In genomic region chr13:45827318-45827717, GRCh38 we compare ENCODE assay signal across 21 cellular contexts. TPM values are rescaled to one million over a fixed set of nuclear protein-coding genes. Genes with fewer than 3 reads are reported as not detected.
DNase-seq lines count a peak whose midpoint lies in the region; ATAC-seq, FAIRE-seq and TF ChIP-seq lines count a peak whose summit lies in the region.
"Had no signal": no experiment of that assay in that cellular context is flagged by ENCODE, and none has a peak within 500 bp of the region (broad histone marks: within the 10 kb centered on the region; RNA-seq: fewer than 3 reads in every experiment).

No MANE protein-coding gene starts in this region.

- H3K4me2 ChIP-seq in BLaER1 treated with 17β-estradiol and CSF1 and Interleukin-3, amounts not matched to agents 10 nM and 100 nM = peak overlapping the region; percentile 69 to 88 (median 79)
- H3K4me2 ChIP-seq in KMS-11 (peak overlapping the region; percentile 87), H1 (ENCODE audit: insufficient read depth in 1 of 2, low read depth in 2 of 2, low read length in 2 of 2) (no peak overlapping the region), neural progenitor cell (no peak overlapping the region)

- H3K4ac ChIP-seq in H1 (replicated peaks; ENCODE audit: insufficient read length, low read depth, low read length) = no peak overlapping the region

- no peak overlapping the region for H3K56ac ChIP-seq in H1 (replicated peaks; ENCODE audit: insufficient read length, low read depth, low read length)

- intact Hi-C loops in CD8-positive, alpha-beta T cell (cut with DNase I, micrococcal nuclease) = no loop called here

- H3F3A ChIP-seq in neural progenitor cell (ENCODE audit: low read depth) = no peaks in the 10 kb centered on the region

- H3K23ac ChIP-seq in H1 (ENCODE audit: insufficient read length) = no peak overlapping the region

- no peak for FAIRE-seq in H1 (lab: Jason Lieb, UNC)
- FAIRE-seq: GM12892, H54, RCC 7860 had no signal

- no peak overlapping the region for H2AK5ac ChIP-seq in H1 (ENCODE audit: low read depth, low read length)

- no peak overlapping the region for H2BK12ac ChIP-seq in H1 (ENCODE audit: low read depth, low read length)

- no peak overlapping the region for H4K91ac ChIP-seq in H1 (replicated peaks; ENCODE audit: insufficient read length, low read length)

- no peak overlapping the region for H3K14ac ChIP-seq in H1 (ENCODE audit: insufficient read length)

- peaks cover 59 to 80% (median 65%) of the 10 kb centered on the region in 10 experiments for H3K4me1 ChIP-seq in BLaER1 treated with 17β-estradiol and CSF1 and Interleukin-3, amounts not matched to agents 10 nM and 100 nM
- H3K4me1 ChIP-seq in KMS-11 (ENCODE audit: low read depth, poor library complexity, severe bottlenecking) (peaks cover 76% of the 10 kb centered on the region), H1 (replicated peaks in 1 of 4; ENCODE audit: control insufficient read depth in 3 of 4, insufficient read depth in 4 of 4, low read length in 3 of 4) (peaks cover 0 to 15% (median 8%) of the 10 kb centered on the region in 4 experiments; a peak in 4 of 7 replicates), neural progenitor cell (no peaks in the 10 kb centered on the region)
- H3K4me1 ChIP-seq in CD8-positive, alpha-beta T cell (ENCODE audit: insufficient read depth, low read length) = no peaks in the 10 kb centered on the region

- 0 out of 2 replicates have a peak overlapping the region, but pooled peaks have one; percentile 55 for H2BK20ac ChIP-seq in H1 (ENCODE audit: low read length)

- peak overlapping the region in 6 of 11 experiments; percentile 6 to 53 (median 22); a peak in 4 of 22 replicates for H3K9ac ChIP-seq in BLaER1 treated with 17β-estradiol and CSF1 and Interleukin-3, amounts not matched to agents 10 nM and 100 nM
- H3K9ac ChIP-seq in KMS-11 (peak overlapping the region; percentile 29; the same call in 1 of the 2 replicates), H1 (replicated peaks in 1 of 4; ENCODE audit: extremely low read depth in 1 of 4, low read depth in 3 of 4, low read length in 3 of 4) (no peak overlapping the region), neural progenitor cell (no peak overlapping the region)

- H3K27me3 Mint-ChIP-seq in neural progenitor cell (ENCODE audit: insufficient read depth, low read depth) = no peaks in the 10 kb centered on the region
- no peaks in the 10 kb centered on the region for H3K27me3 Mint-ChIP-seq in CD8-positive, alpha-beta T cell (ENCODE audit: low read depth)

- no peak for TF ChIP-seq EP300 in H1 (IDR thresholded peaks at IDR 0.05; ENCODE audit: borderline replicate concordance in 1 of 2, low read depth in 2 of 2, low read length in 2 of 2)

- CTCF ChIA-PET in H1 (lab: Charles Lee; ENCODE audit: partially characterized antibody) = interaction anchor here (0.6 to 1.9 kb wide), 3 partner anchors 9 to 1410 kb away, joined by 3 to 6 read pairs (median 3); no protein-coding TSS in a partner anchor
- CTCF ChIA-PET in CD8-positive, alpha-beta T cell (lab: Charles Lee) = no interaction called here

- ATAC-seq in HG03442 (IDR thresholded peaks at IDR 0.05; ENCODE audit: unreplicated experiment) = no peak
- no peak for ATAC-seq in CD8-positive, alpha-beta T cell

- H3K9me3 ChIP-seq in BLaER1 treated with 17β-estradiol and CSF1 and Interleukin-3, amounts not matched to agents 10 nM and 100 nM (replicated peaks in 1 of 11) = no peaks in the 10 kb centered on the region
- no peaks in the 10 kb centered on the region for H3K9me3 ChIP-seq in H1 (ENCODE audit: insufficient read depth in 2 of 2, low read depth in 1 of 2, low read length in 1 of 2)
- H3K9me3 ChIP-seq in neural progenitor cell (ENCODE audit: low read depth) = no peaks in the 10 kb centered on the region
- no peaks in the 10 kb centered on the region for H3K9me3 ChIP-seq in CD8-positive, alpha-beta T cell (ENCODE audit: low read length)

- no peak overlapping the region for H2BK15ac ChIP-seq in H1 (ENCODE audit: low read length)

- TF ChIP-seq POLR2A in H1 (IDR thresholded peaks at IDR 0.05; ENCODE audit: control extremely low read depth in 1 of 2, low read depth in 2 of 2, low read length in 2 of 2) = no peak

- DNase-seq in H1 (ENCODE audit: low read depth in 1 of 2, low spot score in 2 of 2) (peak in 1 of 2 experiments; percentile 14), neural progenitor cell (ENCODE audit: low spot score) (no peak), iPS-NIHi11 (ENCODE audit: low spot score) (no peak)
- no peak for DNase-seq in CD8-positive, alpha-beta T cell
- DNase-seq: C1 segment of cervical spinal cord; Calu3; CD8-positive, alpha-beta memory T cell; DMS153; NCI-H1092; NCI-H1436; NCI-H2107; NCI-H446 treated with DMSO at 0.1 percent for 48 hours; NCI-H526 treated with DMSO at 0.1 percent for 48 hours; SHP77 had no signal

- no peaks in the 10 kb centered on the region for H3K36me3 ChIP-seq in BLaER1 treated with 17β-estradiol and CSF1 and Interleukin-3, amounts not matched to agents 10 nM and 100 nM
- no peaks in the 10 kb centered on the region for H3K36me3 ChIP-seq in KMS-11 (ENCODE audit: insufficient read depth)
- no peaks in the 10 kb centered on the region for H3K36me3 ChIP-seq in H1 (ENCODE audit: control insufficient read depth in 2 of 4, insufficient read depth in 4 of 4, low read length in 3 of 4)
- no peaks in the 10 kb centered on the region for H3K36me3 ChIP-seq in neural progenitor cell
- no peaks in the 10 kb centered on the region for H3K36me3 ChIP-seq in CD8-positive, alpha-beta T cell (ENCODE audit: insufficient read depth, low read length)

- no peaks in the 10 kb centered on the region for H3K9me3 Mint-ChIP-seq in neural progenitor cell
- no peaks in the 10 kb centered on the region for H3K9me3 Mint-ChIP-seq in CD8-positive, alpha-beta T cell
- H3K9me3 Mint-ChIP-seq: CD8-positive, alpha-beta memory T cell had no signal

- TF ChIP-seq CTCF in KMS-11 (conservative IDR thresholded peaks at IDR 0.05; ENCODE audit: low read depth, low read length) = no peak
- TF ChIP-seq CTCF in H1 (IDR thresholded peaks at IDR 0.05; ENCODE audit: control extremely low read depth in 1 of 3, insufficient read depth in 1 of 3, low read depth in 1 of 3, low read length in 3 of 3) = no peak
- no peak for TF ChIP-seq CTCF in neural progenitor cell (IDR thresholded peaks at IDR 0.05)
- TF ChIP-seq CTCF in CD8-positive, alpha-beta T cell (IDR thresholded peaks at IDR 0.05) = no peak

- H4K8ac ChIP-seq in H1 (ENCODE audit: extremely low read depth, insufficient read depth, low read length) = no peak overlapping the region

- H3K79me2 ChIP-seq in KMS-11 (ENCODE audit: insufficient read depth, low read depth) (no peaks in the 10 kb centered on the region), H1 (ENCODE audit: control insufficient read depth in 1 of 2, insufficient read depth in 2 of 2, low read length in 2 of 2) (no peaks in the 10 kb centered on the region; a peak in 1 of 4 replicates), neural progenitor cell (ENCODE audit: low read depth) (no peaks in the 10 kb centered on the region)

- no peak overlapping the region for H3K4me3 ChIP-seq in BLaER1 treated with 17β-estradiol and CSF1 and Interleukin-3, amounts not matched to agents 10 nM and 100 nM
- no peak overlapping the region for H3K4me3 ChIP-seq in KMS-11 (IDR thresholded peaks at IDR 0.05; ENCODE audit: insufficient read depth, low read depth, low read length)
- H3K4me3 ChIP-seq in H1 (ENCODE audit: extremely low read depth in 1 of 4, insufficient read depth in 2 of 4, low read depth in 3 of 4, low read length in 4 of 4) = no peak overlapping the region
- no peak overlapping the region for H3K4me3 ChIP-seq in neural progenitor cell
- H3K4me3 ChIP-seq in CD8-positive, alpha-beta T cell (ENCODE audit: low read depth, low read length) = no peak overlapping the region

- no peaks in the 10 kb centered on the region for H3K36me3 Mint-ChIP-seq in neural progenitor cell
- no peaks in the 10 kb centered on the region for H3K36me3 Mint-ChIP-seq in CD8-positive, alpha-beta T cell
- H3K36me3 Mint-ChIP-seq: CD8-positive, alpha-beta memory T cell had no signal

- H3K27me3 ChIP-seq in BLaER1 treated with 17β-estradiol and CSF1 and Interleukin-3, amounts not matched to agents 10 nM and 100 nM = no peaks in the 10 kb centered on the region
- H3K27me3 ChIP-seq in KMS-11 (ENCODE audit: insufficient read depth, low read depth) (no peaks in the 10 kb centered on the region), H1 (replicated peaks in 1 of 4; ENCODE audit: control insufficient read depth in 3 of 4, extremely low read depth in 1 of 4, insufficient read depth in 3 of 4, low read length in 3 of 4) (no peaks in the 10 kb centered on the region), neural progenitor cell (no peaks in the 10 kb centered on the region)
- H3K27me3 ChIP-seq in CD8-positive, alpha-beta T cell (ENCODE audit: insufficient read depth, low read length) = no peaks in the 10 kb centered on the region

- H3K4me3 Mint-ChIP-seq in neural progenitor cell = no peak overlapping the region
- no peak overlapping the region for H3K4me3 Mint-ChIP-seq in CD8-positive, alpha-beta T cell
- H3K4me3 Mint-ChIP-seq: CD8-positive, alpha-beta memory T cell had no signal

- H3K27ac Mint-ChIP-seq in neural progenitor cell = no peak overlapping the region
- no peak overlapping the region for H3K27ac Mint-ChIP-seq in CD8-positive, alpha-beta T cell

- H3K4me1 Mint-ChIP-seq in neural progenitor cell = peaks cover 38% of the 10 kb centered on the region
- peaks cover 2% of the 10 kb centered on the region for H3K4me1 Mint-ChIP-seq in CD8-positive, alpha-beta T cell (ENCODE audit: low read depth)

- no peaks in the 10 kb centered on the region for H4K20me1 ChIP-seq in BLaER1 treated with 17β-estradiol and CSF1 and Interleukin-3, amounts not matched to agents 10 nM and 100 nM
- no peaks in the 10 kb centered on the region for H4K20me1 ChIP-seq in KMS-11 (ENCODE audit: insufficient read depth)
- H4K20me1 ChIP-seq in H1 (replicated peaks in 1 of 2; ENCODE audit: control insufficient read depth in 1 of 2, insufficient read depth in 2 of 2, low read length in 2 of 2) = no peaks in the 10 kb centered on the region
- no peaks in the 10 kb centered on the region for H4K20me1 ChIP-seq in neural progenitor cell (ENCODE audit: low read depth)

- peak overlapping the region in 9 of 11 experiments; percentile 19 to 75 (median 55); a peak in 17 of 22 replicates for H3K27ac ChIP-seq in BLaER1 treated with 17β-estradiol and CSF1 and Interleukin-3, amounts not matched to agents 10 nM and 100 nM
- H3K27ac ChIP-seq in KMS-11 (peak overlapping the region; percentile 80), H1 (ENCODE audit: low read depth, low read length) (no peak overlapping the region), neural progenitor cell (no peak overlapping the region)
- no peak overlapping the region for H3K27ac ChIP-seq in CD8-positive, alpha-beta T cell (ENCODE audit: low read depth, low read length)

- H2BK5ac ChIP-seq in H1 (ENCODE audit: low read depth, low read length) = no peak overlapping the region

- no peak overlapping the region for H3K18ac ChIP-seq in H1 (ENCODE audit: extremely low read depth, low read length)

- no peak overlapping the region for H2BK120ac ChIP-seq in H1 (replicated peaks; ENCODE audit: low read depth, low read length)

- H3K79me1 ChIP-seq in H1 (ENCODE audit: low read depth, low read length) = no peaks in the 10 kb centered on the region

- peak overlapping the region; percentile 51; the same call in 1 of the 2 replicates for H2AFZ ChIP-seq in KMS-11 (ENCODE audit: low read depth)
- no peak overlapping the region for H2AFZ ChIP-seq in H1 (ENCODE audit: low read length)
- H2AFZ ChIP-seq in neural progenitor cell (replicated peaks) = peak overlapping the region; percentile 26

- POLR2A ChIA-PET in H1 (lab: Charles Lee; ENCODE audit: partially characterized antibody) = no interaction called here
- POLR2A ChIA-PET in CD8-positive, alpha-beta T cell (lab: Charles Lee) = no interaction called here

- TF ChIP-seq RAD21 in H1 (IDR thresholded peaks at IDR 0.05 in 1 of 2, conservative IDR thresholded peaks at IDR 0.05 in 1 of 2; ENCODE audit: low read depth in 2 of 2, low read length in 2 of 2) = no peak

- no peaks in the 10 kb centered on the region; the same call in 1 of the 2 replicates for H3K23me2 ChIP-seq in H1 (ENCODE audit: low read depth, low read length)

- no peak overlapping the region for H4K5ac ChIP-seq in H1 (ENCODE audit: insufficient read length, low read depth, low read length)

RNA-seq across cellular contexts. Expression of gene SIAH3, which starts 24.2 kb away (rescaled TPM):
- total RNA-seq in H1 (2021; fragmentation: NEBNext Ultra II Directional; extraction: Animal tissue kit (Norgen Biotek cat#: 25700)) = 0.08 and 0.15 TPM in 2 replicates
- 0.11 and 0.17 TPM in 2 replicates for polyA plus RNA-seq in H1 (2011; rRNA removed)
- polyA plus RNA-seq in H1 (2011; cell fraction: cytosol; rRNA removed) = 0.09 TPM
- 0.10 TPM for polyA plus RNA-seq in H1 (2011; cell fraction: nucleus; rRNA removed)
- polyA plus RNA-seq in H1 (2012, experiment 1 of 2) = 0.07 to 0.17 TPM (median 0.09 TPM) in 4 replicates
- polyA plus RNA-seq in H1 (2012, experiment 2 of 2) = 0.04 TPM
- 0.12 TPM for polyA plus RNA-seq in H1 (2013, experiment 1 of 2)
- polyA plus RNA-seq in H1 (2013, experiment 2 of 2) = 0.11 TPM
- polyA minus RNA-seq in H1 (2011; rRNA and poly(A)+ RNA removed) = 0.22 TPM in 2 replicates
- 0.22 TPM for polyA minus RNA-seq in H1 (2011; cell fraction: cytosol; rRNA and poly(A)+ RNA removed)
- 0.20 TPM for polyA minus RNA-seq in H1 (2011; cell fraction: nucleus; rRNA and poly(A)+ RNA removed)
- total RNA-seq in neural progenitor cell (ENCODE audit: low replicate concordance) = not detected in 2 replicates
- total RNA-seq in CD8-positive, alpha-beta T cell = under 1 TPM; 0.49 to 0.61 TPM
- total RNA-seq: Calu3, G401 had no signal
- polyA plus RNA-seq: CD8-positive, alpha-beta memory T cell had no signal

Comparison
In these comparisons a context has a peak if more than half of its experiments do, and no peak if none do; other contexts are left out.
1. H3K27ac ChIP-seq: peak in BLaER1 treated with 17β-estradiol and CSF1 and Interleukin-3, amounts not matched to agents 10 nM and 100 nM (9 of 11) and KMS-11 (single experiment); none in H1 (single experiment), neural progenitor cell (single experiment) and CD8-positive, alpha-beta T cell (single experiment).
2. H3K4me2 ChIP-seq: peak in BLaER1 treated with 17β-estradiol and CSF1 and Interleukin-3, amounts not matched to agents 10 nM and 100 nM (11 of 11) and KMS-11 (single experiment); none in H1 (0 of 2) and neural progenitor cell (single experiment).
3. H3K9ac ChIP-seq: peak in BLaER1 treated with 17β-estradiol and CSF1 and Interleukin-3, amounts not matched to agents 10 nM and 100 nM (6 of 11) and KMS-11 (single experiment); none in H1 (0 of 4) and neural progenitor cell (single experiment).